Comparison of ENCODE assay signal across 11 cellular contexts in the genomic region with DNA sequence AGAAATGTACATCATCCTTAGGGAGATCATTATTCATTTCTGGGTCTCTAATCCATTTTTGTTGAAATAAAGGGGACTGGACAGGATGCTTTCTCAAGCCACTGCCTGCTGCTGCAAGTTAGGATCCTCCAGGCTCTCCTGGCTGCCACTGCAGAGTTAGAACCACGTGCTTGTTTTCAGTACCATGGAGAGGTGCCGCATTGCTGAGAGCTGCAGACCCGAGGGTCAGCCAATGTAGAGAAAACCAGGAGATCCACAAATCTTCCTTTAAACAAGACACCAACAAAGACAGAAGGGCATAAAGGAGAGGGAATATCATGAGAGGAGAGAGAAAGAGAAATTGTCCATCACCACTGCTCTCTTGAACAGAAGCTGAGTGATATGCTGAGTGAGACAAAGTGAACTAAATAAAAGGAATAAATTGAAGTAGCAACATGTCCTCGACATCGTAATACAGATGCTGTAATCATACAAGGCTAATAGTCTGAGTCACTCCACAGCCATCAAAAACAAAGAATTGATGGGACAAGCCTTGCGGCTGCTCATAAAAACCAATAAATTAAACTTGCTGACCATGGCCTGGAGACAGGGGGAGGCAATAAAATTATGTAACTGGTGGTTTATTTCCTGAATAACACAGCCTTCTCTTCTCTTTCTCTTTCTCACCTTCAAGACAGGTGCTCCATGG.
DNase-seq lines count a peak whose midpoint lies in the region; ATAC-seq and TF ChIP-seq lines count a peak whose summit lies in the region.
"Had no signal": no experiment of that assay in that cellular context is flagged by ENCODE, and none has a peak within 500 bp of the region (broad histone marks: within the 10 kb centered on the region; RNA-seq: fewer than 3 reads in every experiment).

No MANE protein-coding gene starts in this region.

- no peak overlapping the region for H3K27ac Mint-ChIP-seq in WTC11
- H3K27ac Mint-ChIP-seq: activated naive CD4-positive, alpha-beta T cell treated with anti-CD3 and anti-CD28 coated beads, Interleukin-2, amount 50 U/mL, for 24 hours; T-helper 2 cell treated with Interferon-gamma antibody and Interleukin-4, amounts not matched to agents 5 μg/mL and 100 μg/mL, for 36 hours had no signal

- ATAC-seq in WTC11 (peak; percentile 95), GM21717 (IDR thresholded peaks at IDR 0.05; ENCODE audit: unreplicated experiment) (no peak)

- POLR2A ChIA-PET in HEK293T (lab: Yijun Ruan, JAX): no interaction called here
- POLR2A ChIA-PET in WTC11 (lab: Charles Lee): no interaction called here

- DNase-seq in AG08396 (ENCODE audit: low spot score): peak; percentile 14
- DNase-seq in HEK293T (ENCODE audit: extremely low spot score): peak; percentile 64
- peak; percentile 72 for DNase-seq in WTC11 (ENCODE audit: low spot score)
- DNase-seq in islet precursor cell: peak; percentile 81
- no peak for DNase-seq in GDM1 (lab: John Stamatoyannopoulos, UW)
- no peak for DNase-seq in GM13977 (ENCODE audit: low spot score)
- no peak for DNase-seq in tibial artery
- DNase-seq: NCI-H2171 treated with DMSO at 0.1 percent for 48 hours had no signal

- H3K27me3 Mint-ChIP-seq in WTC11 (ENCODE audit: low read depth): no peaks in the 10 kb centered on the region; the same call in 1 of the 2 replicates

- no peak overlapping the region for H3K4me3 ChIP-seq in tibial artery

- in situ Hi-C loops in GM13977 (cut with MboI; ENCODE audit: low pct_unique_long_range_greater_than_20kb, low sequenced_read_pairs, unreplicated experiment): no loop called here

- TF ChIP-seq CTCF in WTC11 (IDR thresholded peaks at IDR 0.05) (no peak), GM13977 (IDR thresholded peaks at IDR 0.05; ENCODE audit: extremely low read depth, insufficient read depth, missing control alignments) (no peak), tibial artery (IDR thresholded peaks at IDR 0.05) (no peak)

- intact Hi-C loops in tibial artery (cut with DNase I; ENCODE audit: low total_unique reads): no loop called here

- H3K36me3 ChIP-seq in tibial artery: no peaks in the 10 kb centered on the region

- CTCF ChIA-PET in HEK293T (lab: Yijun Ruan, JAX): interaction anchor here (0.6 kb wide), 1 partner anchor 258 kb away, joined by 3 read pairs; no protein-coding TSS in a partner anchor
- CTCF ChIA-PET in WTC11 (lab: Charles Lee): no interaction called here

- H3K4me1 ChIP-seq in tibial artery: no peaks in the 10 kb centered on the region

- H3K9me3 Mint-ChIP-seq in WTC11: peaks cover 6% of the 10 kb centered on the region; the same call in 1 of the 2 replicates
- H3K9me3 Mint-ChIP-seq: T-helper 2 cell treated with Interferon-gamma antibody and Interleukin-4, amounts not matched to agents 5 μg/mL and 100 μg/mL, for 36 hours had no signal

- peaks cover 5% of the 10 kb centered on the region for H3K4me1 Mint-ChIP-seq in WTC11
- H3K4me1 Mint-ChIP-seq: activated naive CD4-positive, alpha-beta T cell treated with anti-CD3 and anti-CD28 coated beads, Interleukin-2, amount 50 U/mL, for 24 hours had no signal

- no peaks in the 10 kb centered on the region for H3K9me3 ChIP-seq in tibial artery

- H3K4me3 Mint-ChIP-seq in WTC11: no peak overlapping the region
- H3K4me3 Mint-ChIP-seq: activated naive CD4-positive, alpha-beta T cell treated with anti-CD3 and anti-CD28 coated beads, Interleukin-2, amount 50 U/mL, for 24 hours; T-helper 2 cell treated with Interferon-gamma antibody and Interleukin-4, amounts not matched to agents 5 μg/mL and 100 μg/mL, for 36 hours had no signal

- H3K36me3 Mint-ChIP-seq in WTC11: no peaks in the 10 kb centered on the region

- no peak overlapping the region for H3K27ac ChIP-seq in tibial artery

- H3K27me3 ChIP-seq in tibial artery: no peaks in the 10 kb centered on the region

TF ChIP-seq in HEK293T, 16 proteins besides CTCF, POLR2A, EP300 and RAD21:
- TF ChIP-seq, protein P1, sequence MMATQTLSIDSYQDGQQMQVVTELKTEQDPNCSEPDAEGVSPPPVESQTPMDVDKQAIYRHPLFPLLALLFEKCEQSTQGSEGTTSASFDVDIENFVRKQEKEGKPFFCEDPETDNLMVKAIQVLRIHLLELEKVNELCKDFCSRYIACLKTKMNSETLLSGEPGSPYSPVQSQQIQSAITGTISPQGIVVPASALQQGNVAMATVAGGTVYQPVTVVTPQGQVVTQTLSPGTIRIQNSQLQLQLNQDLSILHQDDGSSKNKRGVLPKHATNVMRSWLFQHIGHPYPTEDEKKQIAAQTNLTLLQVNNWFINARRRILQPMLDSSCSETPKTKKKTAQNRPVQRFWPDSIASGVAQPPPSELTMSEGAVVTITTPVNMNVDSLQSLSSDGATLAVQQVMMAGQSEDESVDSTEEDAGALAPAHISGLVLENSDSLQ (IDR thresholded peaks at IDR 0.05): peak; percentile 77
- TF ChIP-seq L3MBTL2 (conservative IDR thresholded peaks at IDR 0.05): peak; percentile 35; the same call in 1 of the 2 replicates
- no peak for TF ChIP-seq BHLHE40 (IDR thresholded peaks at IDR 0.05; ENCODE audit: borderline replicate concordance)

TF ChIP-seq in WTC11, 78 proteins besides CTCF, POLR2A, EP300 and RAD21 (continues in another document):
- TF ChIP-seq NFYB (CRISPR knock-in tag; conservative IDR thresholded peaks at IDR 0.05; ENCODE audit: low read depth): no peak
- no peak; the same call in 1 of the 2 replicates for TF ChIP-seq SP1 (CRISPR knock-in tag; conservative IDR thresholded peaks at IDR 0.05)
- TF ChIP-seq ESRRA (CRISPR knock-in tag; IDR thresholded peaks at IDR 0.05; ENCODE audit: borderline replicate concordance): peak; percentile 40; the same call in 1 of the 2 replicates
- 0 out of 2 replicates have a peak, but pooled peaks have one; percentile 62 for TF ChIP-seq SMAD4 (CRISPR knock-in tag; IDR thresholded peaks at IDR 0.05)
- no peak for TF ChIP-seq IRF2 (CRISPR knock-in tag; IDR thresholded peaks at IDR 0.05; ENCODE audit: borderline replicate concordance, low read depth)
- TF ChIP-seq MXD4 (CRISPR knock-in tag; IDR thresholded peaks at IDR 0.05; ENCODE audit: borderline replicate concordance): no peak
- TF ChIP-seq GTF2I (CRISPR knock-in tag; conservative IDR thresholded peaks at IDR 0.05): no peak
- TF ChIP-seq, protein P2, sequence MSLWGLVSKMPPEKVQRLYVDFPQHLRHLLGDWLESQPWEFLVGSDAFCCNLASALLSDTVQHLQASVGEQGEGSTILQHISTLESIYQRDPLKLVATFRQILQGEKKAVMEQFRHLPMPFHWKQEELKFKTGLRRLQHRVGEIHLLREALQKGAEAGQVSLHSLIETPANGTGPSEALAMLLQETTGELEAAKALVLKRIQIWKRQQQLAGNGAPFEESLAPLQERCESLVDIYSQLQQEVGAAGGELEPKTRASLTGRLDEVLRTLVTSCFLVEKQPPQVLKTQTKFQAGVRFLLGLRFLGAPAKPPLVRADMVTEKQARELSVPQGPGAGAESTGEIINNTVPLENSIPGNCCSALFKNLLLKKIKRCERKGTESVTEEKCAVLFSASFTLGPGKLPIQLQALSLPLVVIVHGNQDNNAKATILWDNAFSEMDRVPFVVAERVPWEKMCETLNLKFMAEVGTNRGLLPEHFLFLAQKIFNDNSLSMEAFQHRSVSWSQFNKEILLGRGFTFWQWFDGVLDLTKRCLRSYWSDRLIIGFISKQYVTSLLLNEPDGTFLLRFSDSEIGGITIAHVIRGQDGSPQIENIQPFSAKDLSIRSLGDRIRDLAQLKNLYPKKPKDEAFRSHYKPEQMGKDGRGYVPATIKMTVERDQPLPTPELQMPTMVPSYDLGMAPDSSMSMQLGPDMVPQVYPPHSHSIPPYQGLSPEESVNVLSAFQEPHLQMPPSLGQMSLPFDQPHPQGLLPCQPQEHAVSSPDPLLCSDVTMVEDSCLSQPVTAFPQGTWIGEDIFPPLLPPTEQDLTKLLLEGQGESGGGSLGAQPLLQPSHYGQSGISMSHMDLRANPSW (CRISPR knock-in tag; conservative IDR thresholded peaks at IDR 0.05; ENCODE audit: low read depth): no peak
- TF ChIP-seq, protein P3, sequence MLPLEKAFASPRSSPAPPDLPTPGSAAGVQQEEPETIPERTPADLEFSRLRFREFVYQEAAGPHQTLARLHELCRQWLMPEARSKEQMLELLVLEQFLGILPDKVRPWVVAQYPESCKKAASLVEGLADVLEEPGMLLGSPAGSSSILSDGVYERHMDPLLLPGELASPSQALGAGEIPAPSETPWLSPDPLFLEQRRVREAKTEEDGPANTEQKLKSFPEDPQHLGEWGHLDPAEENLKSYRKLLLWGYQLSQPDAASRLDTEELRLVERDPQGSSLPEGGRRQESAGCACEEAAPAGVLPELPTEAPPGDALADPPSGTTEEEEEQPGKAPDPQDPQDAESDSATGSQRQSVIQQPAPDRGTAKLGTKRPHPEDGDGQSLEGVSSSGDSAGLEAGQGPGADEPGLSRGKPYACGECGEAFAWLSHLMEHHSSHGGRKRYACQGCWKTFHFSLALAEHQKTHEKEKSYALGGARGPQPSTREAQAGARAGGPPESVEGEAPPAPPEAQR (CRISPR knock-in tag; IDR thresholded peaks at IDR 0.05): no peak
- 0 out of 2 replicates have a peak, but pooled peaks have one; percentile 49 for TF ChIP-seq TEAD1 (CRISPR knock-in tag; IDR thresholded peaks at IDR 0.05)
- no peak for TF ChIP-seq ATF1 (CRISPR knock-in tag; IDR thresholded peaks at IDR 0.05)
- TF ChIP-seq, protein P4, sequence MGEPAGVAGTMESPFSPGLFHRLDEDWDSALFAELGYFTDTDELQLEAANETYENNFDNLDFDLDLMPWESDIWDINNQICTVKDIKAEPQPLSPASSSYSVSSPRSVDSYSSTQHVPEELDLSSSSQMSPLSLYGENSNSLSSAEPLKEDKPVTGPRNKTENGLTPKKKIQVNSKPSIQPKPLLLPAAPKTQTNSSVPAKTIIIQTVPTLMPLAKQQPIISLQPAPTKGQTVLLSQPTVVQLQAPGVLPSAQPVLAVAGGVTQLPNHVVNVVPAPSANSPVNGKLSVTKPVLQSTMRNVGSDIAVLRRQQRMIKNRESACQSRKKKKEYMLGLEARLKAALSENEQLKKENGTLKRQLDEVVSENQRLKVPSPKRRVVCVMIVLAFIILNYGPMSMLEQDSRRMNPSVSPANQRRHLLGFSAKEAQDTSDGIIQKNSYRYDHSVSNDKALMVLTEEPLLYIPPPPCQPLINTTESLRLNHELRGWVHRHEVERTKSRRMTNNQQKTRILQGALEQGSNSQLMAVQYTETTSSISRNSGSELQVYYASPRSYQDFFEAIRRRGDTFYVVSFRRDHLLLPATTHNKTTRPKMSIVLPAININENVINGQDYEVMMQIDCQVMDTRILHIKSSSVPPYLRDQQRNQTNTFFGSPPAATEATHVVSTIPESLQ (CRISPR knock-in tag; IDR thresholded peaks at IDR 0.05): no peak
- TF ChIP-seq, protein P5, sequence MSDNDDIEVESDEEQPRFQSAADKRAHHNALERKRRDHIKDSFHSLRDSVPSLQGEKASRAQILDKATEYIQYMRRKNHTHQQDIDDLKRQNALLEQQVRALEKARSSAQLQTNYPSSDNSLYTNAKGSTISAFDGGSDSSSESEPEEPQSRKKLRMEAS (CRISPR knock-in tag; IDR thresholded peaks at IDR 0.05): peak; percentile 87
- TF ChIP-seq HMGA2 (CRISPR knock-in tag; IDR thresholded peaks at IDR 0.05): no peak

Comparison
In these comparisons a context has a peak if more than half of its experiments do, and no peak if none do; other contexts are left out.
1. DNase-seq: peak in AG08396 (single experiment), HEK293T (single experiment), WTC11 (single experiment) and islet precursor cell (single experiment); none in GDM1 (single experiment), GM13977 (single experiment) and tibial artery (0 of 2).